12 cellular contexts compared by ENCODE assay signal in the genomic region with DNA sequence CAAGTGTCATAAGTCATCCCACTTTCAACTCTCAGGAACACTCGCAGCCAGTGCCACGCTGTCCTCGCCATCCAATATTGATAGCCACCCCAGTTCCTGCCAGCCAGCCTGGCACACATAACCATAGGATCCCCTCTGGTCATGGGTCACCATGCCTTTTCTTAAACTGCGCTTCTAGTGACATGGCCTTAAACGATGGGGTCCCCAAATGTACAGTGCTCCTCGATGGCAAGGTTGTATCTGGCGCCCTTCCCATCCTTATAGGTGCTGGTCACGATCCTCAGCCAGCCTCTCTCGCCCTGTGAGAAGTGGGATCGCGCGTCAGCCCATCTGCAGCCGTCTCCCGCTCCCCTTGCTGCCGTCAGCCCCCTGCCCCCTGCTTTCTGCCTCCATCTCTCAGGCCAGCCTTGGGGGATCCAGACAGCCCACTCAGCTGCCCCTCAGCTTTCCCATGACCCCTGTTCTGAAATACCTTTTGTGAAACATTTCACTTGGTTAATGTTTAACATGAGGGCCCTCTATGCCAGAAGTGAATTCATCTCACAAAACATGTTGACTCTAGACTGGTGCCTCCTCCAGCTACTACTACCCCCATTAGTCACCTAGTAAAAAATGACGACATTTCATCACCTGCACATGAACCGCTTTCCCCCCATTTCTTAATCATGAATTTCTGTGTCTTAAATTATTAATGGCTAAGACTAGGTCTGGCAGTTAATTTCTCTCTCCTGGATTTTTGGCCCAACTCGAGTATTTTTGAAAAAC. TPM values are rescaled to one million over a fixed set of nuclear protein-coding genes. Genes with fewer than 3 reads are reported as not detected.
A peak's percentile ranks its signal among the peaks of the same experiment; 100 is the strongest.
DNase-seq lines count a peak whose midpoint lies in the region; ATAC-seq and TF ChIP-seq lines count a peak whose summit lies in the region.
"Had no signal": no experiment of that assay in that cellular context is flagged by ENCODE, and none has a peak within 500 bp of the region (broad histone marks: within the 10 kb centered on the region; RNA-seq: fewer than 3 reads in every experiment).

No MANE protein-coding gene starts in this region.

- H3K14ac ChIP-seq in IMR-90 (replicated peaks; ENCODE audit: low read depth, low read length) = no peak overlapping the region

- no peak for TF ChIP-seq CTCF in IMR-90 (conservative IDR thresholded peaks at IDR 0.05; ENCODE audit: low read depth, low read length)
- no peak for TF ChIP-seq CTCF in nephron progenitor cell (IDR thresholded peaks at IDR 0.05)
- TF ChIP-seq CTCF in A673 (conservative IDR thresholded peaks at IDR 0.05; ENCODE audit: low read depth, low read length) = no peak

- POLR2A ChIA-PET in IMR-90 (lab: Charles Lee; ENCODE audit: unreplicated experiment) (no interaction called here), A673 (lab: Charles Lee; ENCODE audit: low non-redundant PET) (no interaction called here)

- no peak overlapping the region for H4K5ac ChIP-seq in IMR-90 (ENCODE audit: low read depth, low read length)

- H3K9me1 ChIP-seq in IMR-90 (ENCODE audit: insufficient read depth, low read length) = peaks cover 19% of the 10 kb centered on the region

- no peak for TF ChIP-seq POLR2A in IMR-90 (IDR thresholded peaks at IDR 0.05; ENCODE audit: low read depth, low read length)

- no peak overlapping the region for H3K56ac ChIP-seq in IMR-90 (ENCODE audit: extremely low read depth, insufficient read depth, low read length)

- BruUV-seq in IMR-90 (replicated peaks; lab: Mats Ljungman, UMichigan) (TSS peak; percentile 98), A673 (replicated peaks; lab: Mats Ljungman, UMichigan) (no TSS peak)

- no peak for ATAC-seq in IMR-90 (ENCODE audit: low read depth)

- H3K36me3 ChIP-seq in IMR-90 (ENCODE audit: control insufficient read depth, insufficient read depth, low read length) (peaks cover 59% of the 10 kb centered on the region), A673 (ENCODE audit: insufficient read depth, low read length, poor library complexity, severe bottlenecking) (peaks cover 54% of the 10 kb centered on the region)

- H3K9me3 ChIP-seq in IMR-90 (ENCODE audit: control insufficient read depth, insufficient read depth, low read length) (no peaks in the 10 kb centered on the region), A673 (ENCODE audit: low read depth, low read length, poor library complexity, severe bottlenecking) (no peaks in the 10 kb centered on the region)

- intact Hi-C loops in IMR-90 (cut with micrococcal nuclease) = no loop called here
- intact Hi-C loops in dendritic cell treated with granulocyte-macrophage colony-stimulating factor and Interleukin-4, amounts not matched to agents 40 ng/mL and 50 ng/mL, for 4 days (cut with micrococcal nuclease) = no loop called here
- intact Hi-C loops in A673 (cut with micrococcal nuclease; ENCODE audit: unreplicated experiment) = no loop called here

- H3K4me3 Mint-ChIP-seq in dendritic cell treated with granulocyte-macrophage colony-stimulating factor and Interleukin-4, amounts not matched to agents 40 ng/mL and 50 ng/mL, for 4 days = no peak overlapping the region
- no peak overlapping the region for H3K4me3 Mint-ChIP-seq in nephron progenitor cell

- no peak for TF ChIP-seq RAD21 in IMR-90 (IDR thresholded peaks at IDR 0.05; ENCODE audit: low read length)

- no peak overlapping the region for H3K18ac ChIP-seq in IMR-90 (ENCODE audit: low read depth, low read length)

- H3K4me2 ChIP-seq in IMR-90 (ENCODE audit: low read depth, low read length) = no peak overlapping the region

- peaks cover 15% of the 10 kb centered on the region for H4K20me1 ChIP-seq in IMR-90 (ENCODE audit: insufficient read depth, low read length)

- peak overlapping the region; percentile 61 for H3K27ac Mint-ChIP-seq in dendritic cell treated with granulocyte-macrophage colony-stimulating factor and Interleukin-4, amounts not matched to agents 40 ng/mL and 50 ng/mL, for 4 days
- peak overlapping the region; percentile 93 for H3K27ac Mint-ChIP-seq in nephron progenitor cell

- DNase-seq in Caki2 (ENCODE audit: low read depth) = peak; percentile 42
- DNase-seq in IMR-90 = no peak
- DNase-seq in nephron progenitor cell = no peak
- DNase-seq in stimulated activated CD4-positive, alpha-beta T cell treated with anti-CD3 and anti-CD28 coated beads, Interleukin-2, amount 100 ng/mL, for 24 hours = no peak
- no peak for DNase-seq in SK-N-DZ (ENCODE audit: low spot score)
- no peak for DNase-seq in AML-193 (lab: John Stamatoyannopoulos, UW)
- DNase-seq in A673 (ENCODE audit: low spot score) = no peak
- DNase-seq: occipital lobe; OCI-M1; stimulated activated CD4-positive, alpha-beta T cell treated with anti-CD3 and anti-CD28 coated beads, Interleukin-2, amount 100 ng/mL, for 48 hours had no signal

- no peaks in the 10 kb centered on the region for H3K9me3 Mint-ChIP-seq in dendritic cell treated with granulocyte-macrophage colony-stimulating factor and Interleukin-4, amounts not matched to agents 40 ng/mL and 50 ng/mL, for 4 days
- H3K9me3 Mint-ChIP-seq in nephron progenitor cell = no peaks in the 10 kb centered on the region

- H2BK5ac ChIP-seq in IMR-90 (ENCODE audit: low read depth, low read length, poor library complexity, severe bottlenecking) = no peak overlapping the region

- CTCF ChIA-PET in IMR-90 (lab: Yijun Ruan, JAX) (interaction anchor here (0.6 kb wide), 1 partner anchor 56 kb away, joined by 3 read pairs; no protein-coding TSS in a partner anchor), A673 (lab: Charles Lee) (no interaction called here)

- in situ Hi-C loops in Caki2 (cut with HindIII; ENCODE audit: low pct_unique_long_range_greater_than_20kb, low sequenced_read_pairs) (no loop called here), IMR-90 (cut with MboI; ENCODE audit: low sequenced_read_pairs) (no loop called here)

- H3K23ac ChIP-seq in IMR-90 (ENCODE audit: low read depth, low read length) = no peak overlapping the region

- no peak overlapping the region for H2BK20ac ChIP-seq in IMR-90 (ENCODE audit: low read depth, low read length)

- H3K27ac ChIP-seq in IMR-90 (ENCODE audit: insufficient read depth, low read length) (no peak overlapping the region), A673 (ENCODE audit: low read depth, low read length, poor library complexity, severe bottlenecking) (no peak overlapping the region)

- no peak overlapping the region for H2AK5ac ChIP-seq in IMR-90 (ENCODE audit: low read depth, low read length)

- no peak overlapping the region for H4K8ac ChIP-seq in IMR-90 (ENCODE audit: low read depth in 2 of 2, low read length in 2 of 2)

- H3K4ac ChIP-seq in IMR-90 (ENCODE audit: low read depth, low read length) = no peak overlapping the region

- peaks cover 47% of the 10 kb centered on the region for H3K4me1 Mint-ChIP-seq in dendritic cell treated with granulocyte-macrophage colony-stimulating factor and Interleukin-4, amounts not matched to agents 40 ng/mL and 50 ng/mL, for 4 days (ENCODE audit: low read depth)
- no peaks in the 10 kb centered on the region for H3K4me1 Mint-ChIP-seq in nephron progenitor cell

- H3K4me1 ChIP-seq in IMR-90 (ENCODE audit: control insufficient read depth, insufficient read depth, low read length) = peaks cover 6% of the 10 kb centered on the region; the same call in 1 of the 2 replicates
- no peaks in the 10 kb centered on the region for H3K4me1 ChIP-seq in A673 (ENCODE audit: insufficient read depth, low read length, poor library complexity, severe bottlenecking)

- H3K27me3 ChIP-seq in IMR-90 (ENCODE audit: control insufficient read depth, insufficient read depth, low read length) (no peaks in the 10 kb centered on the region), A673 (replicated peaks; ENCODE audit: insufficient read depth, low read depth, low read length, poor library complexity) (no peaks in the 10 kb centered on the region)
- H3K27me3 ChIP-seq: cardiac muscle cell had no signal

- no peak overlapping the region for H3K4me3 ChIP-seq in IMR-90 (ENCODE audit: insufficient read depth, low read depth, low read length)
- no peak overlapping the region for H3K4me3 ChIP-seq in A673 (ENCODE audit: low read depth, low read length, poor library complexity, severe bottlenecking)
- H3K4me3 ChIP-seq: cardiac muscle cell had no signal

- H3K79me1 ChIP-seq in IMR-90 (ENCODE audit: low read depth in 1 of 2, low read length in 2 of 2) = peaks cover 17 to 41% of the 10 kb centered on the region in 2 experiments; a peak in 3 of 4 replicates

- no peak overlapping the region for H2AFZ ChIP-seq in IMR-90 (replicated peaks; ENCODE audit: low read length, poor library complexity)

- no peak overlapping the region for H2BK120ac ChIP-seq in IMR-90 (ENCODE audit: low read depth, low read length)

- dilution Hi-C loops in IMR-90 (cut with HindIII; ENCODE audit: low sequenced_read_pairs, unreplicated experiment) = no loop called here

- H3K36me3 Mint-ChIP-seq in dendritic cell treated with granulocyte-macrophage colony-stimulating factor and Interleukin-4, amounts not matched to agents 40 ng/mL and 50 ng/mL, for 4 days (ENCODE audit: low read depth) = peaks cover 98% of the 10 kb centered on the region
- H3K36me3 Mint-ChIP-seq in nephron progenitor cell (ENCODE audit: low read depth) = peaks cover 64% of the 10 kb centered on the region

- H4K91ac ChIP-seq in IMR-90 (ENCODE audit: insufficient read depth, low read depth, low read length) = no peak overlapping the region

- no peak overlapping the region for H2BK15ac ChIP-seq in IMR-90 (ENCODE audit: low read depth, low read length)

- H3K9ac ChIP-seq in IMR-90 (ENCODE audit: low read depth, low read length) = no peak overlapping the region

- H3K27me3 Mint-ChIP-seq in dendritic cell treated with granulocyte-macrophage colony-stimulating factor and Interleukin-4, amounts not matched to agents 40 ng/mL and 50 ng/mL, for 4 days = no peaks in the 10 kb centered on the region
- no peaks in the 10 kb centered on the region for H3K27me3 Mint-ChIP-seq in nephron progenitor cell (ENCODE audit: low read depth, poor library complexity)

- WGBS in IMR-90 (ENCODE audit: extremely low coverage in 2 of 2, insufficient read length in 1 of 2), 2 experiments = 92% methylated on average over 11 of the region's 18 CpGs; no CpG with 5 or more reads in 1 of the 2 experiments

- peak overlapping the region; percentile 19 for H2AK9ac ChIP-seq in IMR-90 (replicated peaks; ENCODE audit: low read depth, low read length, poor library complexity)

RNA-seq across cellular contexts. Expression of gene CTSZ, which starts 11.4 kb away (rescaled TPM):
- 338 and 349 TPM in 2 replicates for total RNA-seq in Caki2 (2014; rRNA removed; shearing (Covaris generic); ENCODE audit: low replicate concordance)
- total RNA-seq in IMR-90 (2012; rRNA removed) (43.6 and 46.1 TPM in 2 replicates), A673 (2021) (1.2 and 1.4 TPM in 2 replicates)
- polyA plus RNA-seq in IMR-90 (2012; rRNA removed) = 82.8 and 88.5 TPM in 2 replicates
- polyA plus RNA-seq in IMR-90 (2012; cell fraction: cytosol; rRNA removed) = 78.1 and 134 TPM in 2 replicates
- polyA plus RNA-seq in IMR-90 (2012; cell fraction: nucleus; rRNA removed; ENCODE audit: low replicate concordance) = 37.6 and 39.3 TPM in 2 replicates
- polyA plus RNA-seq in SK-N-DZ (2014; cell fraction: cytosol; rRNA removed) = not detected in 2 replicates
- not detected in 2 replicates for polyA plus RNA-seq in SK-N-DZ (2014; cell fraction: nucleus; rRNA removed)

RNA-seq across cellular contexts. Expression of gene NELFCD, which starts 14.6 kb away (rescaled TPM):
- total RNA-seq in Caki2 (2014; rRNA removed; shearing (Covaris generic); ENCODE audit: low replicate concordance) = 64.2 and 64.8 TPM in 2 replicates
- 82.2 and 94.1 TPM in 2 replicates for total RNA-seq in IMR-90 (2012; rRNA removed)
- 85.7 and 88.9 TPM in 2 replicates for polyA plus RNA-seq in IMR-90 (2012; rRNA removed)
- 41.7 and 69.9 TPM in 2 replicates for polyA plus RNA-seq in IMR-90 (2012; cell fraction: cytosol; rRNA removed)
- 137 and 278 TPM in 2 replicates for polyA plus RNA-seq in IMR-90 (2012; cell fraction: nucleus; rRNA removed; ENCODE audit: low replicate concordance)
- 88.1 and 93.3 TPM in 2 replicates for polyA plus RNA-seq in SK-N-DZ (2014; cell fraction: cytosol; rRNA removed)
- 237 and 372 TPM in 2 replicates for polyA plus RNA-seq in SK-N-DZ (2014; cell fraction: nucleus; rRNA removed)
- total RNA-seq in A673 (2021) = 164 and 174 TPM in 2 replicates

RNA-seq across cellular contexts. Expression of gene TUBB1, which starts 23.6 kb away (rescaled TPM):
- not detected in 2 replicates for total RNA-seq in Caki2 (2014; rRNA removed; shearing (Covaris generic); ENCODE audit: low replicate concordance)
- total RNA-seq in IMR-90 (2012; rRNA removed) (not detected in 2 replicates), A673 (2021) (not detected in 2 replicates)
- polyA plus RNA-seq in IMR-90 (2012; rRNA removed) = not detected in 2 replicates
- not detected in 2 replicates for polyA plus RNA-seq in IMR-90 (2012; cell fraction: cytosol; rRNA removed)
- polyA plus RNA-seq in IMR-90 (2012; cell fraction: nucleus; rRNA removed; ENCODE audit: low replicate concordance) = 0.02 TPM in 1 of 2 replicates, not detected in the other
- not detected in 2 replicates for polyA plus RNA-seq in SK-N-DZ (2014; cell fraction: cytosol; rRNA removed)
- not detected in 2 replicates for polyA plus RNA-seq in SK-N-DZ (2014; cell fraction: nucleus; rRNA removed)
- polyA plus RNA-seq: cardiac muscle cell had no signal

RNA-seq across cellular contexts. Expression of gene ATP5F1E, which starts 36.5 kb away (rescaled TPM):
- total RNA-seq in Caki2 (2014; rRNA removed; shearing (Covaris generic); ENCODE audit: low replicate concordance) = 42.7 and 54.7 TPM in 2 replicates
- total RNA-seq in IMR-90 (2012; rRNA removed) (3.8 and 12.2 TPM in 2 replicates), A673 (2021) (73.7 and 76.8 TPM in 2 replicates)
- polyA plus RNA-seq in IMR-90 (2012; rRNA removed) = 34.5 and 42.6 TPM in 2 replicates
- polyA plus RNA-seq in IMR-90 (2012; cell fraction: cytosol; rRNA removed) = 9.0 and 19.1 TPM in 2 replicates
- 1.8 and 10.5 TPM in 2 replicates for polyA plus RNA-seq in IMR-90 (2012; cell fraction: nucleus; rRNA removed; ENCODE audit: low replicate concordance)
- polyA plus RNA-seq in SK-N-DZ (2014; cell fraction: cytosol; rRNA removed) = 48.0 and 60.9 TPM in 2 replicates
- 50.1 and 67.2 TPM in 2 replicates for polyA plus RNA-seq in SK-N-DZ (2014; cell fraction: nucleus; rRNA removed)

RNA-seq across cellular contexts. Expression of gene PRELID3B, which starts 46.9 kb away (rescaled TPM):
- 110 and 128 TPM in 2 replicates for total RNA-seq in Caki2 (2014; rRNA removed; shearing (Covaris generic); ENCODE audit: low replicate concordance)
- total RNA-seq in IMR-90 (2012; rRNA removed) = 41.9 and 80.8 TPM in 2 replicates
- polyA plus RNA-seq in IMR-90 (2012; rRNA removed) = 18.0 and 24.8 TPM in 2 replicates
- polyA plus RNA-seq in IMR-90 (2012; cell fraction: cytosol; rRNA removed) = 3.3 and 4.8 TPM in 2 replicates
- 1.4 and 8.0 TPM in 2 replicates for polyA plus RNA-seq in IMR-90 (2012; cell fraction: nucleus; rRNA removed; ENCODE audit: low replicate concordance)
- polyA plus RNA-seq in SK-N-DZ (2014; cell fraction: cytosol; rRNA removed) = 154 and 172 TPM in 2 replicates
- 91.9 and 101 TPM in 2 replicates for polyA plus RNA-seq in SK-N-DZ (2014; cell fraction: nucleus; rRNA removed)
- total RNA-seq in A673 (2021) = 81.9 and 83.4 TPM in 2 replicates

Comparison
In these comparisons a context has a peak if more than half of its experiments do, and no peak if none do; other contexts are left out.
1. RNA of gene CTSZ, which starts 11.4 kb away (total RNA-seq): 338 to 349 TPM in Caki2 and 43.6 to 46.1 TPM in IMR-90; 1.2 to 1.4 TPM in A673; every median in the first group is over 10 times any median in the second.